Comparison of ENCODE assay signal across 8 cellular contexts in genomic region chr11:16820324-16821092, GRCh38.
DNase-seq lines count a peak whose midpoint lies in the region; ATAC-seq and TF ChIP-seq lines count a peak whose summit lies in the region.

No MANE protein-coding gene starts in this region.

- H3K4me3 Mint-ChIP-seq in GM23338 (no peak overlapping the region), glutamatergic neuron (ENCODE audit: unreplicated experiment) (no peak overlapping the region)

- no peaks in the 10 kb centered on the region for H3K27me3 ChIP-seq in GM23338 (ENCODE audit: insufficient read depth)
- peaks cover 17% of the 10 kb centered on the region for H3K27me3 ChIP-seq in SJCRH30

- peak; percentile 73 for DNase-seq in G401 (ENCODE audit: low spot score)
- peak; percentile 85 for DNase-seq in GM23338 (ENCODE audit: low spot score)
- peak; percentile 60 for DNase-seq in LHCN-M2 (ENCODE audit: low read depth)
- peak; percentile 79 to 81 for DNase-seq in SJCRH30
- DNase-seq in activated naive CD4-positive, alpha-beta T cell (lab: John Stamatoyannopoulos, UW): peak; percentile 7 to 42 (median 34)
- DNase-seq in glutamatergic neuron: peak; percentile 79
- DNase-seq in posterior cingulate gyrus: peak in 9 of 10 donors; percentile 54 to 89 (median 75)
- DNase-seq in ureter (ENCODE audit: low spot score): peak; percentile 83

- peaks cover 5% of the 10 kb centered on the region; the same call in 1 of the 2 replicates for H4K20me1 ChIP-seq in GM23338 (replicated peaks; ENCODE audit: insufficient read depth)

- H3K4me3 ChIP-seq in GM23338 (no peak overlapping the region), SJCRH30 (no peak overlapping the region)

- H2AFZ ChIP-seq in GM23338: no peak overlapping the region

- no peaks in the 10 kb centered on the region for H3K4me1 ChIP-seq in GM23338 (ENCODE audit: insufficient read depth)
- H3K4me1 ChIP-seq in SJCRH30: no peaks in the 10 kb centered on the region

- H3K36me3 ChIP-seq in GM23338 (ENCODE audit: insufficient read depth): no peaks in the 10 kb centered on the region
- H3K36me3 ChIP-seq in SJCRH30: no peaks in the 10 kb centered on the region

- H3K79me2 ChIP-seq in GM23338 (replicated peaks; ENCODE audit: insufficient read depth): no peaks in the 10 kb centered on the region

- no peaks in the 10 kb centered on the region for H3F3A ChIP-seq in GM23338 (replicated peaks; ENCODE audit: low read depth)

- H3K36me3 Mint-ChIP-seq in GM23338 (ENCODE audit: low read depth) (peaks cover 6% of the 10 kb centered on the region), glutamatergic neuron (ENCODE audit: unreplicated experiment) (no peaks in the 10 kb centered on the region)

- peak; percentile 94 to 97 for TF ChIP-seq CTCF in GM23338 (conservative IDR thresholded peaks at IDR 0.05; ENCODE audit: low read depth in 2 of 2)
- peak; percentile 94 for TF ChIP-seq CTCF in glutamatergic neuron (IDR thresholded peaks at IDR 0.05; ENCODE audit: partially characterized antibody, unreplicated experiment)

- H3K4me1 Mint-ChIP-seq in GM23338: peaks cover 6% of the 10 kb centered on the region
- H3K4me1 Mint-ChIP-seq in glutamatergic neuron (ENCODE audit: low read depth, unreplicated experiment): peaks cover 10% of the 10 kb centered on the region

- no peaks in the 10 kb centered on the region for H3K9me3 Mint-ChIP-seq in GM23338
- peaks cover 2% of the 10 kb centered on the region for H3K9me3 Mint-ChIP-seq in glutamatergic neuron (ENCODE audit: unreplicated experiment)

- in situ Hi-C loops in G401 (cut with HindIII; ENCODE audit: low sequenced_read_pairs): no loop called here

- H3K9me2 ChIP-seq in GM23338 (ENCODE audit: insufficient read depth): no peaks in the 10 kb centered on the region

- no peak overlapping the region for H3K27ac Mint-ChIP-seq in GM23338
- no peak overlapping the region for H3K27ac Mint-ChIP-seq in glutamatergic neuron (ENCODE audit: unreplicated experiment)

- H3K27me3 Mint-ChIP-seq in GM23338 (ENCODE audit: insufficient read depth, low read depth, poor library complexity) (peaks cover 9% of the 10 kb centered on the region), glutamatergic neuron (ENCODE audit: unreplicated experiment) (peaks cover 2% of the 10 kb centered on the region)

- no peaks in the 10 kb centered on the region for H3K9me3 ChIP-seq in SJCRH30 (replicated peaks)

- no peak overlapping the region for H3K4me2 ChIP-seq in GM23338

- peak; percentile 92 for ATAC-seq in GM23338

- H3K27ac ChIP-seq in GM23338 (ENCODE audit: low read depth) (no peak overlapping the region), SJCRH30 (no peak overlapping the region)

- intact Hi-C loops in posterior cingulate gyrus (cut with DNase I): loop anchor here (2.0 to 5.0 kb wide), 2 partner anchors 62 to 242 kb away; no protein-coding TSS in a partner anchor

TF ChIP-seq in GM23338, 12 proteins besides CTCF, POLR2A, EP300 and RAD21:
- TF ChIP-seq NANOG (IDR thresholded peaks at IDR 0.05; ENCODE audit: borderline replicate concordance): no peak
- TF ChIP-seq ZNF462 (CRISPR knock-in tag; IDR thresholded peaks at IDR 0.05): no peak
- TF ChIP-seq EZH2 (IDR thresholded peaks at IDR 0.05; ENCODE audit: low read depth, unreplicated experiment): no peak
- TF ChIP-seq, protein P1, sequence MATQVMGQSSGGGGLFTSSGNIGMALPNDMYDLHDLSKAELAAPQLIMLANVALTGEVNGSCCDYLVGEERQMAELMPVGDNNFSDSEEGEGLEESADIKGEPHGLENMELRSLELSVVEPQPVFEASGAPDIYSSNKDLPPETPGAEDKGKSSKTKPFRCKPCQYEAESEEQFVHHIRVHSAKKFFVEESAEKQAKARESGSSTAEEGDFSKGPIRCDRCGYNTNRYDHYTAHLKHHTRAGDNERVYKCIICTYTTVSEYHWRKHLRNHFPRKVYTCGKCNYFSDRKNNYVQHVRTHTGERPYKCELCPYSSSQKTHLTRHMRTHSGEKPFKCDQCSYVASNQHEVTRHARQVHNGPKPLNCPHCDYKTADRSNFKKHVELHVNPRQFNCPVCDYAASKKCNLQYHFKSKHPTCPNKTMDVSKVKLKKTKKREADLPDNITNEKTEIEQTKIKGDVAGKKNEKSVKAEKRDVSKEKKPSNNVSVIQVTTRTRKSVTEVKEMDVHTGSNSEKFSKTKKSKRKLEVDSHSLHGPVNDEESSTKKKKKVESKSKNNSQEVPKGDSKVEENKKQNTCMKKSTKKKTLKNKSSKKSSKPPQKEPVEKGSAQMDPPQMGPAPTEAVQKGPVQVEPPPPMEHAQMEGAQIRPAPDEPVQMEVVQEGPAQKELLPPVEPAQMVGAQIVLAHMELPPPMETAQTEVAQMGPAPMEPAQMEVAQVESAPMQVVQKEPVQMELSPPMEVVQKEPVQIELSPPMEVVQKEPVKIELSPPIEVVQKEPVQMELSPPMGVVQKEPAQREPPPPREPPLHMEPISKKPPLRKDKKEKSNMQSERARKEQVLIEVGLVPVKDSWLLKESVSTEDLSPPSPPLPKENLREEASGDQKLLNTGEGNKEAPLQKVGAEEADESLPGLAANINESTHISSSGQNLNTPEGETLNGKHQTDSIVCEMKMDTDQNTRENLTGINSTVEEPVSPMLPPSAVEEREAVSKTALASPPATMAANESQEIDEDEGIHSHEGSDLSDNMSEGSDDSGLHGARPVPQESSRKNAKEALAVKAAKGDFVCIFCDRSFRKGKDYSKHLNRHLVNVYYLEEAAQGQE (IDR thresholded peaks at IDR 0.05; ENCODE audit: unreplicated experiment): no peak
- no peak for TF ChIP-seq ZNF114 (CRISPR knock-in tag; IDR thresholded peaks at IDR 0.05)
- TF ChIP-seq ZNF331 (CRISPR knock-in tag; IDR thresholded peaks at IDR 0.05; ENCODE audit: low read depth): no peak
- no peak for TF ChIP-seq JUNB (IDR thresholded peaks at IDR 0.05; ENCODE audit: unreplicated experiment)
- TF ChIP-seq STAT1 (IDR thresholded peaks at IDR 0.05; ENCODE audit: unreplicated experiment): no peak
- no peak for TF ChIP-seq EZH2phosphoT487 (IDR thresholded peaks at IDR 0.05; ENCODE audit: unreplicated experiment)

Comparison
In these comparisons a context has a peak if more than half of its experiments do, and no peak if none do; other contexts are left out.
1. DNase-seq: peak in every context shown above with its lines; median percentile 85 in GM23338; 83 in ureter; 80 in SJCRH30; 79 in glutamatergic neuron; 75 in posterior cingulate gyrus; 73 in G401; 60 in LHCN-M2; 34 in activated naive CD4-positive, alpha-beta T cell.